ENCODE assay signal across 8 cellular contexts in the genomic region with DNA sequence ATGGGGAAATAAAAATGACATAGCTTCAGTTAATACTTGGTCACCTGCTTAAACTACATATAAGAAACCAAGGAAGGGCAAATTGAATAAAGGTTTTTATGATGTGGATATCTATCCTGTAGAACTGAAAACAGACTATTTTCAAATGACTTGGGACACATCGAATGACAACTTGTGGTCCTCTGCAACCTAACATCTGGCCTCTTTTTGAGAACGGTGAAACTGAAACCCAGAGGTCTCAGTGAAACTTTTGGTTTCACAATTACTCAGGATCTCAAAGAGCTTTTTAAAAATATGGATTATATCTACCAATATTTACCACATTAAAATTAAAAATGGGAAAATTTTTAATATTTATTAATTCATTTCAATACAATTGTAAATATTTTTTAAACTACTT.
DNase-seq lines count a peak whose midpoint lies in the region; ATAC-seq and FAIRE-seq lines count a peak whose summit lies in the region.

No MANE protein-coding gene starts in this region.

- no peaks in the 10 kb centered on the region for H3K27me3 ChIP-seq in BLaER1
- no peaks in the 10 kb centered on the region for H3K27me3 ChIP-seq in neuronal stem cell (ENCODE audit: control insufficient read depth in 3 of 3, insufficient read depth in 3 of 3, low read depth in 1 of 3, low read length in 3 of 3)

- no peak overlapping the region for H4K91ac ChIP-seq in neuronal stem cell (ENCODE audit: low read depth, low read length, poor library complexity)

- H3K9me3 ChIP-seq in BLaER1 (no peaks in the 10 kb centered on the region), neuronal stem cell (replicated peaks in 1 of 2; ENCODE audit: control insufficient read depth in 2 of 2, insufficient read depth in 1 of 2, low read depth in 1 of 2, low read length in 2 of 2) (no peaks in the 10 kb centered on the region)

- no peak overlapping the region for H2BK15ac ChIP-seq in neuronal stem cell (ENCODE audit: low read length)

- H2BK120ac ChIP-seq in neuronal stem cell (ENCODE audit: low read depth, low read length): no peak overlapping the region

- H3K4me2 ChIP-seq in BLaER1 (peak overlapping the region; percentile 47), neuronal stem cell (ENCODE audit: insufficient read depth, low read length, poor library complexity, severe bottlenecking) (no peak overlapping the region)

- H3K36me3 ChIP-seq in BLaER1: peaks cover 19% of the 10 kb centered on the region; the same call in 1 of the 2 replicates
- no peaks in the 10 kb centered on the region for H3K36me3 ChIP-seq in neuronal stem cell (replicated peaks in 1 of 2; ENCODE audit: control insufficient read depth in 2 of 2, insufficient read depth in 2 of 2, low read length in 2 of 2)

- H3K27ac Mint-ChIP-seq in activated naive CD8-positive, alpha-beta T cell: peak overlapping the region; percentile 78

- H3K4me3 ChIP-seq in BLaER1 (no peak overlapping the region), neuronal stem cell (ENCODE audit: low read length in 2 of 2) (no peak overlapping the region)

- H3K23ac ChIP-seq in neuronal stem cell (ENCODE audit: low read depth, low read length, poor library complexity): no peak overlapping the region

- H2AK5ac ChIP-seq in neuronal stem cell (ENCODE audit: low read depth, low read length): no peak overlapping the region

- ATAC-seq in HG03139 (IDR thresholded peaks at IDR 0.05; ENCODE audit: unreplicated experiment): peak; percentile 63

- H3K27ac ChIP-seq in BLaER1: no peak overlapping the region
- H3K27ac ChIP-seq in neuronal stem cell (replicated peaks; ENCODE audit: low read length): no peak overlapping the region

- no peak overlapping the region for H2BK12ac ChIP-seq in neuronal stem cell (ENCODE audit: low read length)

- no peak overlapping the region for H3K9ac ChIP-seq in BLaER1
- no peak overlapping the region for H3K9ac ChIP-seq in neuronal stem cell (ENCODE audit: low read depth, low read length, poor library complexity)

- peak overlapping the region; percentile 61 for H3K4me3 Mint-ChIP-seq in activated naive CD8-positive, alpha-beta T cell

- FAIRE-seq in GM19239 (lab: Jason Lieb, UNC): peak; percentile 92

- H3K18ac ChIP-seq in neuronal stem cell (ENCODE audit: low read length): no peak overlapping the region

- H3K14ac ChIP-seq in neuronal stem cell (ENCODE audit: low read length): no peak overlapping the region

- H3K36me3 Mint-ChIP-seq in activated naive CD8-positive, alpha-beta T cell: peaks cover 7% of the 10 kb centered on the region

- peaks cover 90% of the 10 kb centered on the region for H4K20me1 ChIP-seq in BLaER1

- no peak overlapping the region for H3K4ac ChIP-seq in neuronal stem cell (ENCODE audit: low read length)

- H3K79me1 ChIP-seq in neuronal stem cell (ENCODE audit: low read depth, low read length): peaks cover 9% of the 10 kb centered on the region

- peaks cover 54% of the 10 kb centered on the region for H3K4me1 Mint-ChIP-seq in activated naive CD8-positive, alpha-beta T cell (ENCODE audit: low read depth)

- no CpG with 5 or more reads among the region's 2 CpGs for WGBS in neuronal stem cell (ENCODE audit: extremely low coverage in 2 of 2, insufficient read length in 2 of 2, insufficient replicate concordance in 1 of 2), 2 donors

- no peak overlapping the region for H2BK5ac ChIP-seq in neuronal stem cell (ENCODE audit: low read length)

- H2AFZ ChIP-seq in neuronal stem cell (ENCODE audit: low read length): no peak overlapping the region

- H3K9me3 Mint-ChIP-seq in activated naive CD8-positive, alpha-beta T cell (ENCODE audit: low read depth): no peaks in the 10 kb centered on the region

- DNase-seq in GM19239 (ENCODE audit: insufficient read length, low spot score) (peak; percentile 51), neuronal stem cell (ENCODE audit: low spot score) (no peak), NCI-H2029 treated with DMSO at 0.1 percent for 48 hours (lab: John Stamatoyannopoulos, UW) (no peak), NCI-H2107 treated with DMSO at 0.1 percent for 48 hours (lab: John Stamatoyannopoulos, UW; ENCODE audit: unreplicated experiment) (no peak)
- DNase-seq in activated CD4-positive, CD25-positive, alpha-beta regulatory T cell treated with anti-CD3 and anti-CD28 coated beads, Interleukin-2, amount 50 U/mL, for 72 hours: no peak

- H3K27me3 Mint-ChIP-seq in activated naive CD8-positive, alpha-beta T cell: no peaks in the 10 kb centered on the region

- peaks cover 25% of the 10 kb centered on the region for H3K4me1 ChIP-seq in BLaER1
- peaks cover 1 to 2% of the 10 kb centered on the region in 2 donors for H3K4me1 ChIP-seq in neuronal stem cell (ENCODE audit: control insufficient read depth in 2 of 2, insufficient read depth in 1 of 2, low read depth in 1 of 2, low read length in 2 of 2)

- H4K8ac ChIP-seq in neuronal stem cell (ENCODE audit: low read depth, low read length): no peak overlapping the region
